ENCODE assay signal across 11 cellular contexts in the genomic region with DNA sequence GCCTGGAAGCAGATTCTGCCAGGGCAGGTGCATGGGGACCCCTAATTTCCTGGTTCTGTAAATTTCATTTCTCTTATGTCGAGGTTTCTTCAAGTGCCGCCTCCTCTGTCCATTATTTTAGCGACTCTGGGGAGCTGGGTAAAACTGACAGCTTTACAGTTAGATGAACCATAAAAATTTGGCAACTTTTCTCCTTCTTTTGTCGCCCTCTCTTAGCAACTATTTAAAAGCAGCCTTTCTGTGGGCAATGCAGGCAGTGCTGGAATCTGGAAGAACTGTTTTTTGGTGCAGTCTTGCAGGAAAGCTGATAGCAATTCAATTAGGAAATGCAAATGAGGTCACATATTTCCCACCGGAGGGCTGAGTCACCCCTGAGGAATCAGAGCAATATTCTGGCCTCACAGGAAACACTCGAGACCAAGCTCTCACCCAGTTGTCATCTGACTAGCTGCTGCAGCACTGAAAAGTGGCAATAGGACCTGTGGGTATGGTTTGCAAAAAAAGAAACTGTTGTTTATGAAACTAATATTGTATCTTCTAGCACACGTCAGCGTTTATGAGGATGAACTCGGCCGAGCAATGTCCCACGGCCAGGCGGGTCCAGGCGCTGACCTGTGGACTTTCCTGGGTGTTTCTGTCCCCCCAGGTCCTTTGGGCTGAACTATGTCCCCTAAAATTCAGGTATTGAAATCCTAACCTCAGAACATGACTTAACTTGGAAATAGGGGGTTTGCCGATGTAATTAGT.
DNase-seq lines count a peak whose midpoint lies in the region; ATAC-seq and TF ChIP-seq lines count a peak whose summit lies in the region.
"Had no signal": no experiment of that assay in that cellular context is flagged by ENCODE, and none has a peak within 500 bp of the region (broad histone marks: within the 10 kb centered on the region; RNA-seq: fewer than 3 reads in every experiment).

No MANE protein-coding gene starts in this region.

- H3K9ac ChIP-seq in adipocyte (ENCODE audit: low read length) (no peak overlapping the region), skeletal muscle satellite cell (ENCODE audit: low read depth, low read length) (no peak overlapping the region)

- no peaks in the 10 kb centered on the region for H3K27me3 ChIP-seq in GM23338 (ENCODE audit: insufficient read depth)
- H3K27me3 ChIP-seq in adipocyte (replicated peaks; ENCODE audit: control insufficient read depth, insufficient read depth, low read length): no peaks in the 10 kb centered on the region
- H3K27me3 ChIP-seq in skeletal muscle satellite cell (ENCODE audit: control insufficient read depth, insufficient read depth, low read length): no peaks in the 10 kb centered on the region
- H3K27me3 ChIP-seq in vagina: no peaks in the 10 kb centered on the region
- H3K27me3 ChIP-seq: tibial nerve had no signal

- H3K4me1 Mint-ChIP-seq in GM23338 (peaks cover 22% of the 10 kb centered on the region), glutamatergic neuron (ENCODE audit: low read depth, unreplicated experiment) (peaks cover 5% of the 10 kb centered on the region)
- H3K4me1 Mint-ChIP-seq in stimulated activated effector memory CD8-positive, alpha-beta T cell treated with anti-CD3 and anti-CD28 coated beads, Interleukin-12 subunit alpha, Interleukin-12 subunit beta, amount 100 ng/mL, for 72 hours: no peaks in the 10 kb centered on the region
- H3K4me1 Mint-ChIP-seq: activated T-helper 17 cell treated with anti-CD3 and anti-CD28 coated beads, Interleukin-2, amount 50 U/mL, for 72 hours had no signal

- H3K4me3 ChIP-seq in GM23338 (no peak overlapping the region), adipocyte (ENCODE audit: low read length) (peak overlapping the region; percentile 54), skeletal muscle satellite cell (ENCODE audit: low read length) (no peak overlapping the region), vagina (no peak overlapping the region)
- H3K4me3 ChIP-seq: tibial nerve had no signal

- H3K4me1 ChIP-seq in GM23338 (ENCODE audit: insufficient read depth) (peaks cover 3% of the 10 kb centered on the region; the same call in 1 of the 2 replicates), adipocyte (ENCODE audit: control insufficient read depth, insufficient read depth, low read length) (peaks cover 13% of the 10 kb centered on the region), skeletal muscle satellite cell (ENCODE audit: control insufficient read depth, insufficient read depth, low read length) (peaks cover 29% of the 10 kb centered on the region), vagina (no peaks in the 10 kb centered on the region)

- no peaks in the 10 kb centered on the region for H4K20me1 ChIP-seq in GM23338 (replicated peaks; ENCODE audit: insufficient read depth)

- no peak overlapping the region for H2AFZ ChIP-seq in GM23338

- ATAC-seq in GM23338: no peak
- no peak for ATAC-seq in stimulated activated effector memory CD8-positive, alpha-beta T cell treated with anti-CD3 and anti-CD28 coated beads, Interleukin-12 subunit alpha, Interleukin-12 subunit beta, amount 100 ng/mL, for 72 hours
- ATAC-seq: activated T-helper 17 cell treated with anti-CD3 and anti-CD28 coated beads, Interleukin-2, amount 50 U/mL, for 72 hours had no signal

- H3K9me3 ChIP-seq in adipocyte (ENCODE audit: control insufficient read depth, low read length): peaks cover 13% of the 10 kb centered on the region
- H3K9me3 ChIP-seq in skeletal muscle satellite cell (replicated peaks; ENCODE audit: low read length): no peaks in the 10 kb centered on the region
- peaks cover 13% of the 10 kb centered on the region for H3K9me3 ChIP-seq in vagina

- no peaks in the 10 kb centered on the region for H3K9me2 ChIP-seq in GM23338 (ENCODE audit: insufficient read depth)

- no peak for TF ChIP-seq POLR2A in vagina (IDR thresholded peaks at IDR 0.05)

- H3K36me3 Mint-ChIP-seq in GM23338 (ENCODE audit: low read depth): 0 out of 3 replicates have a peak, but pooled peaks cover 3% of the 10 kb centered on the region
- peaks cover 15% of the 10 kb centered on the region for H3K36me3 Mint-ChIP-seq in glutamatergic neuron (ENCODE audit: unreplicated experiment)
- H3K36me3 Mint-ChIP-seq in stimulated activated effector memory CD8-positive, alpha-beta T cell treated with anti-CD3 and anti-CD28 coated beads, Interleukin-12 subunit alpha, Interleukin-12 subunit beta, amount 100 ng/mL, for 72 hours: no peaks in the 10 kb centered on the region

- H3K9me3 Mint-ChIP-seq in GM23338 (peaks cover 15% of the 10 kb centered on the region), glutamatergic neuron (ENCODE audit: unreplicated experiment) (peaks cover 4% of the 10 kb centered on the region)
- H3K9me3 Mint-ChIP-seq in stimulated activated effector memory CD8-positive, alpha-beta T cell treated with anti-CD3 and anti-CD28 coated beads, Interleukin-12 subunit alpha, Interleukin-12 subunit beta, amount 100 ng/mL, for 72 hours: peaks cover 5% of the 10 kb centered on the region

- DNase-seq in GM23338 (ENCODE audit: low spot score) (no peak), adipocyte (ENCODE audit: low read depth) (peak; percentile 4), glutamatergic neuron (peak; percentile 17), vagina (ENCODE audit: extremely low spot score in 2 of 2) (no peak)
- no peak for DNase-seq in stimulated activated effector memory CD8-positive, alpha-beta T cell treated with anti-CD3 and anti-CD28 coated beads, Interleukin-12 subunit alpha, Interleukin-12 subunit beta, amount 100 ng/mL, for 72 hours (ENCODE audit: low spot score in 2 of 2)
- DNase-seq in central memory CD4-positive, alpha-beta T cell: no peak
- DNase-seq: NCI-H1417 treated with DMSO at 0.1 percent for 48 hours had no signal

- H3K4me2 ChIP-seq in GM23338 (no peak overlapping the region), skeletal muscle satellite cell (ENCODE audit: low read length) (peak overlapping the region; percentile 17)

- H3K4me3 Mint-ChIP-seq in GM23338 (no peak overlapping the region), glutamatergic neuron (ENCODE audit: unreplicated experiment) (no peak overlapping the region)
- no peak overlapping the region for H3K4me3 Mint-ChIP-seq in stimulated activated effector memory CD8-positive, alpha-beta T cell treated with anti-CD3 and anti-CD28 coated beads, Interleukin-12 subunit alpha, Interleukin-12 subunit beta, amount 100 ng/mL, for 72 hours
- H3K4me3 Mint-ChIP-seq: activated T-helper 17 cell treated with anti-CD3 and anti-CD28 coated beads, Interleukin-2, amount 50 U/mL, for 72 hours; dendritic cell treated with granulocyte-macrophage colony-stimulating factor and Interleukin-4, amounts not matched to agents 40 ng/mL and 50 ng/mL, for 4 days had no signal

- no peaks in the 10 kb centered on the region for H3F3A ChIP-seq in GM23338 (replicated peaks; ENCODE audit: low read depth)

- H3K27me3 Mint-ChIP-seq in GM23338 (ENCODE audit: insufficient read depth, low read depth, poor library complexity): peaks cover 8% of the 10 kb centered on the region
- H3K27me3 Mint-ChIP-seq in glutamatergic neuron (ENCODE audit: unreplicated experiment): peaks cover 2% of the 10 kb centered on the region
- H3K27me3 Mint-ChIP-seq: activated T-helper 17 cell treated with anti-CD3 and anti-CD28 coated beads, Interleukin-2, amount 50 U/mL, for 72 hours; dendritic cell treated with granulocyte-macrophage colony-stimulating factor and Interleukin-4, amounts not matched to agents 40 ng/mL and 50 ng/mL, for 4 days had no signal

- H3K27ac ChIP-seq in GM23338 (ENCODE audit: low read depth) (peak overlapping the region; percentile 23; the same call in 1 of the 2 replicates), vagina (no peak overlapping the region)
- H3K27ac ChIP-seq: tibial nerve had no signal

- TF ChIP-seq CTCF in GM23338 (conservative IDR thresholded peaks at IDR 0.05; ENCODE audit: low read depth in 2 of 2) (no peak), glutamatergic neuron (IDR thresholded peaks at IDR 0.05; ENCODE audit: partially characterized antibody, unreplicated experiment) (no peak), vagina (IDR thresholded peaks at IDR 0.05) (no peak)

- H3K79me2 ChIP-seq in GM23338 (replicated peaks; ENCODE audit: insufficient read depth): no peaks in the 10 kb centered on the region

- H3K27ac Mint-ChIP-seq in GM23338 (peak overlapping the region; percentile 58), glutamatergic neuron (ENCODE audit: unreplicated experiment) (no peak overlapping the region)
- H3K27ac Mint-ChIP-seq in stimulated activated effector memory CD8-positive, alpha-beta T cell treated with anti-CD3 and anti-CD28 coated beads, Interleukin-12 subunit alpha, Interleukin-12 subunit beta, amount 100 ng/mL, for 72 hours: no peak overlapping the region
- H3K27ac Mint-ChIP-seq: activated T-helper 17 cell treated with anti-CD3 and anti-CD28 coated beads, Interleukin-2, amount 50 U/mL, for 72 hours; dendritic cell treated with granulocyte-macrophage colony-stimulating factor and Interleukin-4, amounts not matched to agents 40 ng/mL and 50 ng/mL, for 4 days had no signal

- intact Hi-C loops in vagina (cut with DNase I): no loop called here

- H3K36me3 ChIP-seq in GM23338 (ENCODE audit: insufficient read depth): peaks cover 5% of the 10 kb centered on the region; the same call in 1 of the 2 replicates
- no peaks in the 10 kb centered on the region for H3K36me3 ChIP-seq in adipocyte (ENCODE audit: control insufficient read depth, insufficient read depth, low read length, severe bottlenecking)
- peaks cover 3% of the 10 kb centered on the region for H3K36me3 ChIP-seq in skeletal muscle satellite cell (ENCODE audit: insufficient read depth, low read length)
- no peaks in the 10 kb centered on the region for H3K36me3 ChIP-seq in vagina
- H3K36me3 ChIP-seq: tibial nerve had no signal

TF ChIP-seq in GM23338, 12 proteins besides CTCF, POLR2A, EP300 and RAD21 (continues in another document):
- TF ChIP-seq ETS1 (IDR thresholded peaks at IDR 0.05) (no peak), ZNF114 (CRISPR knock-in tag; IDR thresholded peaks at IDR 0.05) (no peak)

Comparison
In these comparisons a context has a peak if more than half of its experiments do, and no peak if none do; other contexts are left out.
1. DNase-seq: peak in adipocyte (single experiment) and glutamatergic neuron (single experiment); none in GM23338 (single experiment), vagina (0 of 2), stimulated activated effector memory CD8-positive, alpha-beta T cell treated with anti-CD3 and anti-CD28 coated beads, Interleukin-12 subunit alpha, Interleukin-12 subunit beta, amount 100 ng/mL, for 72 hours (0 of 2) and central memory CD4-positive, alpha-beta T cell (single experiment).